ENCODE assay signal across 8 cellular contexts in genomic region chr1:63773815-63774616, GRCh38. TPM values are rescaled to one million over a fixed set of nuclear protein-coding genes. Genes with fewer than 3 reads are reported as not detected.
DNase-seq lines count a peak whose midpoint lies in the region; ATAC-seq, FAIRE-seq and TF ChIP-seq lines count a peak whose summit lies in the region.

Gene ROR1, plus strand, starts transcription at chr1:63774017.

- H3K4me3 ChIP-seq in GM12878 (no peak within 1 kb of the TSS), hepatocyte (peak within 1 kb of the TSS; percentile 99)

- SMC1A ChIA-PET in GM12878 (lab: Charles Lee; ENCODE audit: uncharacterized antibody, unreplicated experiment): interaction anchor here (0.9 to 1.4 kb wide), 3 partner anchors 82 to 470 kb away, joined by 3 read pairs; no protein-coding TSS in a partner anchor

- H3K27ac ChIP-seq in GM12878 (ENCODE audit: control insufficient read depth, insufficient read depth) (no peak within 1 kb of the TSS), hepatocyte (peak within 1 kb of the TSS; percentile 83)

- intact Hi-C loops in GM12878 (cut with micrococcal nuclease; ENCODE audit: unreplicated experiment): no loop called here

- peak; percentile 89 for ATAC-seq in GM21526 (IDR thresholded peaks at IDR 0.05; ENCODE audit: low FRiP score, unreplicated experiment)
- peak; percentile 83 for ATAC-seq in GM12878

- in situ Hi-C loops in GM12878 (cut with MboI): no loop called here

- CTCF ChIA-PET in GM12878 (lab: Yijun Ruan, JAX): interaction anchor here (1.2 to 1.7 kb wide), 2 partner anchors 144 to 148 kb away, joined by 4 to 5 read pairs; no protein-coding TSS in a partner anchor

- TF ChIP-seq EP300 in GM12878 (IDR thresholded peaks at IDR 0.05; ENCODE audit: borderline replicate concordance in 1 of 2, control insufficient read depth in 1 of 2, low read depth in 2 of 2, low read length in 2 of 2): no peak

- peak within 1 kb of the TSS; percentile 47 for H3K4me2 ChIP-seq in GM12878 (ENCODE audit: control insufficient read depth, insufficient read depth)
- peak within 1 kb of the TSS; percentile 91 for H3K4me2 ChIP-seq in hepatocyte

- H3K9ac ChIP-seq in GM12878 (ENCODE audit: control insufficient read depth, insufficient read depth, low read length): no peak within 1 kb of the TSS

- peak; percentile 55 for TF ChIP-seq RAD21 in GM12878 (IDR thresholded peaks at IDR 0.05; ENCODE audit: insufficient read depth, low read depth, low read length)

- POLR2A ChIA-PET in GM12878 (lab: Charles Lee): no interaction called here

- H3K4me1 ChIP-seq in GM12878 (ENCODE audit: control insufficient read depth, insufficient read depth, low read length): no peaks in the 10 kb centered on the region
- H3K4me1 ChIP-seq in hepatocyte (ENCODE audit: insufficient read depth): peaks cover 41% of the 10 kb centered on the region

- H3K36me3 ChIP-seq in GM12878 (ENCODE audit: control insufficient read depth in 2 of 2, insufficient read depth in 2 of 2, low read length in 1 of 2) (no peaks in the 10 kb centered on the region), hepatocyte (replicated peaks; ENCODE audit: insufficient read depth, low read depth) (no peaks in the 10 kb centered on the region)

- H4K20me1 ChIP-seq in GM12878 (ENCODE audit: control insufficient read depth, insufficient read depth) (no peaks in the 10 kb centered on the region), hepatocyte (ENCODE audit: insufficient read depth, poor library complexity, severe bottlenecking) (peaks cover 9% of the 10 kb centered on the region)

- TF ChIP-seq CTCF in GM12878 (IDR thresholded peaks at IDR 0.05 in 2 of 3, conservative IDR thresholded peaks at IDR 0.05 in 1 of 3; ENCODE audit: control insufficient read depth in 2 of 3, extremely low read depth in 1 of 3, insufficient read depth in 1 of 3, low read depth in 3 of 3, low read length in 3 of 3) (peak; percentile 28 to 33 (median 30); a peak in 4 of 6 replicates), hepatocyte (IDR thresholded peaks at IDR 0.05; ENCODE audit: poor library complexity) (peak; percentile 85)

- 9% methylated on average over 45 of the region's 99 CpGs for WGBS in GM12878 (ENCODE audit: insufficient coverage, insufficient replicate concordance, low lambda C conversion rate, missing lambda C conversion rate)
- 2% methylated on average over 55 of the region's 99 CpGs for WGBS in hepatocyte (ENCODE audit: low lambda C conversion rate, missing lambda C conversion rate)

- H2AFZ ChIP-seq in GM12878 (ENCODE audit: control insufficient read depth, low read depth, low read length) (no peak within 1 kb of the TSS), hepatocyte (peak within 1 kb of the TSS; percentile 88)

- H3K79me2 ChIP-seq in GM12878 (ENCODE audit: control insufficient read depth, insufficient read depth, low read length) (no peaks in the 10 kb centered on the region), hepatocyte (peaks cover 39% of the 10 kb centered on the region)

- no peak for FAIRE-seq in GM12878 (lab: Jason Lieb, UNC)

- TF ChIP-seq POLR2A in GM12878 (IDR thresholded peaks at IDR 0.05; ENCODE audit: low read depth, low read length): no peak

- H3K9me3 ChIP-seq in GM12878 (replicated peaks; ENCODE audit: control insufficient read depth, insufficient read depth, low read length): no peaks in the 10 kb centered on the region
- no peaks in the 10 kb centered on the region for H3K9me3 ChIP-seq in hepatocyte (ENCODE audit: low read depth)

- RAD21 ChIA-PET in GM12878 (lab: Charles Lee; ENCODE audit: unreplicated experiment): no interaction called here

- H3K9me2 ChIP-seq in hepatocyte (replicated peaks; ENCODE audit: insufficient read depth): no peaks in the 10 kb centered on the region

- H3K27me3 ChIP-seq in GM12878 (replicated peaks in 1 of 2; ENCODE audit: control insufficient read depth in 2 of 2, insufficient read depth in 2 of 2, low read length in 1 of 2) (peaks cover 5 to 17% of the 10 kb centered on the region in 2 experiments), hepatocyte (no peaks in the 10 kb centered on the region)

- BruUV-seq in GM12878 (replicated peaks; lab: Mats Ljungman, UMichigan): no TSS peak

- DNase-seq in COR-L47 (lab: John Stamatoyannopoulos, UW): peak; percentile 76
- DNase-seq in LHCN-M2 (ENCODE audit: low read depth): peak; percentile 82
- DNase-seq in SK-N-DZ (ENCODE audit: low spot score): peak; percentile 81
- no peak for DNase-seq in GM12878 (ENCODE audit: low read depth, low spot score)
- peak; percentile 95 for DNase-seq in hepatocyte (ENCODE audit: low spot score)
- peak; percentile 32 for DNase-seq in pulmonary artery endothelial cell (ENCODE audit: low read depth, low spot score)
- no peak for DNase-seq in AML-193 (lab: John Stamatoyannopoulos, UW)

TF ChIP-seq in GM12878, 131 proteins besides CTCF, POLR2A, EP300 and RAD21:
- TF ChIP-seq PKNOX1 (IDR thresholded peaks at IDR 0.05): no peak
- no peak for TF ChIP-seq RELA (IDR thresholded peaks at IDR 0.05; ENCODE audit: borderline replicate concordance, partially characterized antibody)
- no peak for TF ChIP-seq ETV6 (conservative IDR thresholded peaks at IDR 0.05 in 1 of 2, IDR thresholded peaks at IDR 0.05 in 1 of 2; ENCODE audit: borderline replicate concordance in 1 of 2, low read depth in 1 of 2)
- TF ChIP-seq RBBP5 (conservative IDR thresholded peaks at IDR 0.05): no peak
- no peak for TF ChIP-seq SMARCA5 (IDR thresholded peaks at IDR 0.05)
- TF ChIP-seq, protein P1, sequence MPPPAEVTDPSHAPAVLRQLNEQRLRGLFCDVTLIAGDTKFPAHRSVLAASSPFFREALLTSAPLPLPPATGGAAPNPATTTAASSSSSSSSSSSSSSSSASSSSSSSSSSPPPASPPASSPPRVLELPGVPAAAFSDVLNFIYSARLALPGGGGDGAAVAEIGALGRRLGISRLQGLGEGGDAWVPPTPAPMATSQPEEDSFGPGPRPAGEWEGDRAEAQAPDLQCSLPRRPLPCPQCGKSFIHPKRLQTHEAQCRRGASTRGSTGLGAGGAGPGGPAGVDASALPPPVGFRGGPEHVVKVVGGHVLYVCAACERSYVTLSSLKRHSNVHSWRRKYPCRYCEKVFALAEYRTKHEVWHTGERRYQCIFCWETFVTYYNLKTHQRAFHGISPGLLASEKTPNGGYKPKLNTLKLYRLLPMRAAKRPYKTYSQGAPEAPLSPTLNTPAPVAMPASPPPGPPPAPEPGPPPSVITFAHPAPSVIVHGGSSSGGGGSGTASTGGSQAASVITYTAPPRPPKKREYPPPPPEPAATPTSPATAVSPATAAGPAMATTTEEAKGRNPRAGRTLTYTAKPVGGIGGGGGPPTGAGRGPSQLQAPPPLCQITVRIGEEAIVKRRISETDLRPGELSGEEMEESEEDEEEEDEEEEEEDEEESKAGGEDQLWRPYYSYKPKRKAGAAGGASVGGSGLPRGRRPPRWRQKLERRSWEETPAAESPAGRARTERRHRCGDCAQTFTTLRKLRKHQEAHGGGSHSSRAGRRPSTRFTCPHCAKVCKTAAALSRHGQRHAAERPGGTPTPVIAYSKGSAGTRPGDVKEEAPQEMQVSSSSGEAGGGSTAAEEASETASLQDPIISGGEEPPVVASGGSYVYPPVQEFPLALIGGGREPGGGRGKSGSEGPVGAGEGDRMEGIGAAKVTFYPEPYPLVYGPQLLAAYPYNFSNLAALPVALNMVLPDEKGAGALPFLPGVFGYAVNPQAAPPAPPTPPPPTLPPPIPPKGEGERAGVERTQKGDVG (CRISPR knock-in tag; IDR thresholded peaks at IDR 0.05): no peak
- peak; percentile 17; the same call in 1 of the 2 replicates for TF ChIP-seq SMC3 (IDR thresholded peaks at IDR 0.05; ENCODE audit: borderline replicate concordance, low read length)
- TF ChIP-seq SUZ12 (IDR thresholded peaks at IDR 0.05; ENCODE audit: unreplicated experiment): peak; percentile 53
- no peak for TF ChIP-seq CHD4 (IDR thresholded peaks at IDR 0.05)
- no peak for TF ChIP-seq SREBF2 (IDR thresholded peaks at IDR 0.05; ENCODE audit: low read length)

RNA-seq across cellular contexts. Expression of gene ROR1, which starts in this region (rescaled TPM):
- total RNA-seq in LHCN-M2 (2014; rRNA removed) (7.6 and 7.9 TPM in 2 replicates), GM12878 (2014; rRNA removed) (not detected in 2 replicates), GM12878 (2014; rRNA removed; fragmentation: Illumina TruSeq; extraction: Trizol) (not detected in 2 replicates), GM12878 (2021) (0.05 and 0.08 TPM in 2 replicates), hepatocyte (27.7 and 28.3 TPM in 2 replicates), pulmonary artery endothelial cell (2.5 and 3.3 TPM in 2 replicates)
- 6.0 TPM for polyA plus RNA-seq in LHCN-M2 (2012)
- polyA plus RNA-seq in SK-N-DZ (2014; cell fraction: cytosol; rRNA removed): 5.1 and 6.5 TPM in 2 replicates
- polyA plus RNA-seq in SK-N-DZ (2014; cell fraction: nucleus; rRNA removed): 2.3 and 2.8 TPM in 2 replicates
- 3.4 and 4.0 TPM in 2 replicates for total RNA-seq in GM12878 (2013; cell fraction: nucleolus; rRNA removed)
- not detected for polyA plus RNA-seq in GM12878 (2011; ENCODE audit: low read depth)
- polyA plus RNA-seq in GM12878 (2011; rRNA removed) (0.08 and 0.13 TPM in 2 replicates), GM12878 (2014; fragmentation: Illumina TruSeq; extraction: Trizol) (not detected in 2 replicates), GM12878 (2014; fragmentation: Nextera tagmentation; extraction: Ambion mirVana) (under 1 TPM; 0.02 to 0.03 TPM), GM12878 (2014; rRNA removed) (not detected in 2 replicates), GM12878 (2016; fragmentation: Nextera tagmentation; extraction: Ambion mirVana) (not detected), hepatocyte (16.4 and 21.9 TPM in 2 replicates)
- 0.03 and 0.10 TPM in 2 replicates for polyA plus RNA-seq in GM12878 (2011; cell fraction: cytosol; rRNA removed)
- 0.04 TPM in 1 of 2 replicates, not detected in the other for polyA plus RNA-seq in GM12878 (2011; cell fraction: nucleus; rRNA removed)
- polyA plus RNA-seq in GM12878 (2012): 0.10 TPM in 1 of 2 replicates, not detected in the other
- 0.22 and 0.62 TPM in 2 replicates for polyA minus RNA-seq in GM12878 (2011; rRNA and poly(A)+ RNA removed)
- not detected in 2 replicates for polyA minus RNA-seq in GM12878 (2011; cell fraction: cytosol; rRNA and poly(A)+ RNA removed)
- 0.12 and 0.29 TPM in 2 replicates for polyA minus RNA-seq in GM12878 (2011; cell fraction: nucleus; rRNA and poly(A)+ RNA removed)

Comparison
In these comparisons a context has a peak if more than half of its experiments do, and no peak if none do; other contexts are left out.
1. RNA of gene ROR1 (polyA plus RNA-seq): 16.4 to 21.9 TPM in hepatocyte; 0.02 to 0.13 TPM in GM12878; every median in the first group is over 10 times any median in the second.
2. DNase-seq: peak in COR-L47 (single experiment), LHCN-M2 (single experiment), SK-N-DZ (single experiment), hepatocyte (single experiment) and pulmonary artery endothelial cell (single experiment); none in GM12878 (single experiment) and AML-193 (0 of 2).